8 cellular contexts compared by ENCODE assay signal in genomic region chr2:142980246-142981068, GRCh38.
DNase-seq lines count a peak whose midpoint lies in the region; ATAC-seq and TF ChIP-seq lines count a peak whose summit lies in the region.

No MANE protein-coding gene starts in this region.

- peaks cover 15% of the 10 kb centered on the region for H3K4me1 ChIP-seq in foreskin keratinocyte
- H3K4me1 ChIP-seq in testis: no peaks in the 10 kb centered on the region

- no TSS peak for BruUV-seq in Calu3 (replicated peaks; lab: Mats Ljungman, UMichigan)

- no peaks in the 10 kb centered on the region for H3K27me3 ChIP-seq in foreskin keratinocyte
- H3K27me3 ChIP-seq in testis: no peaks in the 10 kb centered on the region

- peaks cover 12% of the 10 kb centered on the region for H3K36me3 Mint-ChIP-seq in Calu3 (ENCODE audit: insufficient read depth, unreplicated experiment)
- no peaks in the 10 kb centered on the region for H3K36me3 Mint-ChIP-seq in immature natural killer cell

- no peaks in the 10 kb centered on the region for H3K36me3 ChIP-seq in testis (ENCODE audit: low read depth, missing control alignments)

- H3K4me1 Mint-ChIP-seq in Calu3 (ENCODE audit: low read depth, unreplicated experiment): peaks cover 24% of the 10 kb centered on the region
- H3K4me1 Mint-ChIP-seq in immature natural killer cell: no peaks in the 10 kb centered on the region

- H3K27ac ChIP-seq in foreskin keratinocyte (peak overlapping the region; percentile 62), testis (no peak overlapping the region)

- H3K4me3 ChIP-seq in testis: no peak overlapping the region

- no peaks in the 10 kb centered on the region for H3K9me3 ChIP-seq in testis

- H3K9me3 Mint-ChIP-seq in Calu3 (ENCODE audit: low read depth, unreplicated experiment): no peaks in the 10 kb centered on the region
- H3K9me3 Mint-ChIP-seq in immature natural killer cell: no peaks in the 10 kb centered on the region

- H3K27ac Mint-ChIP-seq in Calu3 (ENCODE audit: unreplicated experiment) (peak overlapping the region; percentile 66), immature natural killer cell (no peak overlapping the region)

- TF ChIP-seq CTCF in Calu3 (IDR thresholded peaks at IDR 0.05; ENCODE audit: unreplicated experiment): peak; percentile 47
- TF ChIP-seq CTCF in foreskin keratinocyte (conservative IDR thresholded peaks at IDR 0.05): peak; percentile 84
- TF ChIP-seq CTCF in testis (IDR thresholded peaks at IDR 0.05): peak in 2 of 3 experiments; percentile 26 to 65

- DNase-seq in Calu3 (peak; percentile 23), HT1080 (ENCODE audit: low read depth) (peak; percentile 53), SK-N-DZ (ENCODE audit: low spot score) (peak; percentile 12), foreskin keratinocyte (peak in 1 of 2 donors; percentile 60), testis (no peak), immature natural killer cell (no peak)
- no peak for DNase-seq in stimulated activated CD4-positive, alpha-beta T cell treated with anti-CD3 and anti-CD28 coated beads, Interleukin-2, amount 100 ng/mL, for 48 hours

- no peaks in the 10 kb centered on the region for H3K27me3 Mint-ChIP-seq in Calu3 (ENCODE audit: unreplicated experiment)
- peaks cover 0 to 4% (median 3%) of the 10 kb centered on the region in 3 donors for H3K27me3 Mint-ChIP-seq in immature natural killer cell (ENCODE audit: low read depth in 3 of 3)

- peak overlapping the region; percentile 31 for H3K4me3 Mint-ChIP-seq in Calu3 (ENCODE audit: low read depth, unreplicated experiment)
- no peak overlapping the region for H3K4me3 Mint-ChIP-seq in immature natural killer cell

- CTCF ChIA-PET in Calu3 (lab: Charles Lee): interaction anchor here (0.9 to 1.5 kb wide), 5 partner anchors 101 to 112 kb away, joined by 3 to 6 read pairs (median 5); partner anchors contain the start of gene KYNU

- ATAC-seq in GM19043 (IDR thresholded peaks at IDR 0.05; ENCODE audit: low read depth, unreplicated experiment) (peak; percentile 39), foreskin keratinocyte (peak; percentile 79)

- intact Hi-C loops in Calu3 (cut with micrococcal nuclease; ENCODE audit: unreplicated experiment) (loop anchor here (1.0 to 2.0 kb wide), 3 partner anchors 104 to 298 kb away; partner anchors contain the start of gene KYNU), testis (cut with DNase I; ENCODE audit: low total_unique reads) (loop anchor here (10.0 kb wide), 1 partner anchor 296 kb away; no protein-coding TSS in a partner anchor)

- TF ChIP-seq POLR2A in testis (IDR thresholded peaks at IDR 0.05): no peak

Comparison
In these comparisons a context has a peak if more than half of its experiments do, and no peak if none do; other contexts are left out.
1. DNase-seq: peak in Calu3 (single experiment), HT1080 (single experiment) and SK-N-DZ (single experiment); none in testis (single experiment), immature natural killer cell (0 of 3) and stimulated activated CD4-positive, alpha-beta T cell treated with anti-CD3 and anti-CD28 coated beads, Interleukin-2, amount 100 ng/mL, for 48 hours (0 of 2).
2. Peak in every context shown above with its lines, with median percentiles within 50 percentile points of each other: CTCF ChIP-seq.